Comparison of ENCODE assay signal across 9 cellular contexts in genomic region chr1:15411593-15412487, GRCh38. TPM values are rescaled to one million over a fixed set of nuclear protein-coding genes. Genes with fewer than 3 reads are reported as not detected.
DNase-seq lines count a peak whose midpoint lies in the region; ATAC-seq, FAIRE-seq and TF ChIP-seq lines count a peak whose summit lies in the region.
"Had no signal": no experiment of that assay in that cellular context is flagged by ENCODE, and none has a peak within 500 bp of the region (broad histone marks: within the 10 kb centered on the region; RNA-seq: fewer than 3 reads in every experiment).

No MANE protein-coding gene starts in this region.

- H3K27ac Mint-ChIP-seq in nephron: peak overlapping the region in 2 of 3 experiments; percentile 6 to 17

- intact Hi-C loops in endothelial cell of umbilical vein (cut with micrococcal nuclease): loop anchor here (10.0 kb wide), 1 partner anchor 407 kb away; no protein-coding TSS in a partner anchor

- H3K9me1 ChIP-seq in endothelial cell of umbilical vein (replicated peaks; ENCODE audit: control insufficient read depth, extremely low read depth, insufficient read depth, low read length): no peaks in the 10 kb centered on the region

- H3K36me3 ChIP-seq in BLaER1 (peaks cover 33% of the 10 kb centered on the region), endothelial cell of umbilical vein (ENCODE audit: control insufficient read depth in 2 of 2, extremely low read depth in 1 of 2, insufficient read depth in 2 of 2, low read length in 2 of 2) (peaks cover 0 to 4% of the 10 kb centered on the region in 2 experiments)

- H3K4me2 ChIP-seq in BLaER1 (peak overlapping the region; percentile 99), endothelial cell of umbilical vein (ENCODE audit: insufficient read depth, low read length) (peak overlapping the region; percentile 69)

- no peaks in the 10 kb centered on the region for H3K36me3 Mint-ChIP-seq in nephron (ENCODE audit: low read depth)

- FAIRE-seq in endothelial cell of umbilical vein (lab: Jason Lieb, UNC): peak; percentile 70

- H4K20me1 ChIP-seq in BLaER1 (peaks cover 61% of the 10 kb centered on the region), endothelial cell of umbilical vein (replicated peaks; ENCODE audit: control insufficient read depth, extremely low read depth, insufficient read depth, low read length) (no peaks in the 10 kb centered on the region)

- H3K27ac ChIP-seq in BLaER1 (peak overlapping the region; percentile 92), HL-60 (replicated peaks) (peak overlapping the region; percentile 88), endothelial cell of umbilical vein (ENCODE audit: insufficient read depth, low read depth, low read length) (peak overlapping the region; percentile 40)

- no peak for TF ChIP-seq POLR2A in endothelial cell of umbilical vein (IDR thresholded peaks at IDR 0.05; ENCODE audit: low read depth, low read length)

- POLR2A ChIA-PET in endothelial cell of umbilical vein (lab: Charles Lee): no interaction called here

- H2AFZ ChIP-seq in endothelial cell of umbilical vein (ENCODE audit: low read depth, low read length): no peak overlapping the region

- H3K27me3 ChIP-seq in BLaER1 (no peaks in the 10 kb centered on the region), HL-60 (ENCODE audit: insufficient read depth, poor library complexity, severe bottlenecking) (peaks cover 2% of the 10 kb centered on the region), endothelial cell of umbilical vein (ENCODE audit: control insufficient read depth in 2 of 2, insufficient read depth in 2 of 2, low read length in 2 of 2) (no peaks in the 10 kb centered on the region)

- CTCF ChIA-PET in endothelial cell of umbilical vein (lab: Charles Lee): interaction anchor here (1.1 to 4.0 kb wide), 8 partner anchors 16 to 88 kb away, joined by 3 to 33 read pairs (median 6); no protein-coding TSS in a partner anchor

- H3K9me3 ChIP-seq in BLaER1 (no peaks in the 10 kb centered on the region), endothelial cell of umbilical vein (replicated peaks; ENCODE audit: control insufficient read depth, insufficient read depth, low read length) (no peaks in the 10 kb centered on the region)

- dilution Hi-C loops in endothelial cell of umbilical vein (cut with MboI; ENCODE audit: extremely low pct_ligation_motif_present, low sequenced_read_pairs): loop anchor here (10.0 kb wide), 1 partner anchor 87 kb away; no protein-coding TSS in a partner anchor

- peak; percentile 72 to 97 for DNase-seq in HL-60 (ENCODE audit: low read depth in 1 of 2, low spot score in 1 of 2)
- DNase-seq in activated CD4-positive, alpha-beta T cell treated with anti-CD3 and anti-CD28 coated beads for 48 hours: peak; percentile 71
- peak; percentile 15 for DNase-seq in endothelial cell of umbilical vein (ENCODE audit: low read depth, low spot score)
- DNase-seq in HuH-7 (ENCODE audit: low spot score): no peak
- DNase-seq in cerebellum (ENCODE audit: low spot score): no peak

- no TSS peak for BruUV-seq in endothelial cell of umbilical vein (replicated peaks; lab: Mats Ljungman, UMichigan)

- H3K9me3 Mint-ChIP-seq in nephron: no peaks in the 10 kb centered on the region

- peak overlapping the region; percentile 93 for H3K9ac ChIP-seq in BLaER1
- peak overlapping the region; percentile 77 for H3K9ac ChIP-seq in endothelial cell of umbilical vein (replicated peaks; ENCODE audit: extremely low read depth, insufficient read depth, low read length)

- H3K79me2 ChIP-seq in endothelial cell of umbilical vein (ENCODE audit: control insufficient read depth, insufficient read depth, low read length): peaks cover 60% of the 10 kb centered on the region

- ATAC-seq in GM19452 (IDR thresholded peaks at IDR 0.05; ENCODE audit: unreplicated experiment): peak; percentile 52

- H3K4me1 ChIP-seq in BLaER1 (peaks cover 67% of the 10 kb centered on the region), endothelial cell of umbilical vein (ENCODE audit: control insufficient read depth, extremely low read depth, insufficient read depth, low read length) (peaks cover 49% of the 10 kb centered on the region)

- peak overlapping the region; percentile 92 to 94 (median 92) for H3K4me3 Mint-ChIP-seq in nephron

- TF ChIP-seq CTCF in HL-60 (IDR thresholded peaks at IDR 0.05; ENCODE audit: insufficient read depth, low read length): no peak
- no peak for TF ChIP-seq CTCF in endothelial cell of umbilical vein (IDR thresholded peaks at IDR 0.05; ENCODE audit: extremely low read depth in 1 of 2, insufficient read depth in 1 of 2, low read depth in 1 of 2, low read length in 2 of 2)
- TF ChIP-seq CTCF in nephron (IDR thresholded peaks at IDR 0.05; ENCODE audit: unreplicated experiment in 3 of 3): no peak

- peaks cover 31% of the 10 kb centered on the region for H3K27me3 Mint-ChIP-seq in nephron (ENCODE audit: low read depth)

- H3K4me3 ChIP-seq in BLaER1 (peak overlapping the region; percentile 93), HL-60 (replicated peaks; ENCODE audit: insufficient read depth, low read length) (peak overlapping the region; percentile 89), endothelial cell of umbilical vein (replicated peaks in 1 of 3; ENCODE audit: insufficient read depth in 1 of 3, low read depth in 1 of 3, low read length in 3 of 3) (peak overlapping the region; percentile 82 to 90 (median 82))

- peaks cover 35% of the 10 kb centered on the region for H3K4me1 Mint-ChIP-seq in nephron

TF ChIP-seq in endothelial cell of umbilical vein, 7 proteins besides CTCF, POLR2A, EP300 and RAD21:
- TF ChIP-seq GATA2 (IDR thresholded peaks at IDR 0.05; ENCODE audit: insufficient read depth, insufficient read length, low read depth, low read length) (peak; percentile 80), FOS (IDR thresholded peaks at IDR 0.05; ENCODE audit: borderline replicate concordance, insufficient read depth, low read length) (no peak)

RNA-seq across cellular contexts. Expression of gene EFHD2, which starts 2.2 kb away (rescaled TPM):
- 65.5 and 73.5 TPM in 2 replicates for total RNA-seq in endothelial cell of umbilical vein
- 50.2 TPM in 2 replicates for polyA plus RNA-seq in endothelial cell of umbilical vein
- 31.3 and 38.7 TPM in 2 replicates for polyA plus RNA-seq in endothelial cell of umbilical vein (2011; cell fraction: cytosol; rRNA removed)
- polyA plus RNA-seq in endothelial cell of umbilical vein (2011; cell fraction: nucleus; rRNA removed): 27.8 and 32.7 TPM in 2 replicates
- 46.5 and 54.8 TPM in 2 replicates for polyA plus RNA-seq in endothelial cell of umbilical vein (2012)
- polyA minus RNA-seq in endothelial cell of umbilical vein: 15.7 and 16.8 TPM in 2 replicates
- polyA minus RNA-seq in endothelial cell of umbilical vein (2011; cell fraction: cytosol; rRNA and poly(A)+ RNA removed): 56.9 TPM
- polyA minus RNA-seq in endothelial cell of umbilical vein (2011; cell fraction: nucleus; rRNA and poly(A)+ RNA removed): 7.2 and 11.2 TPM in 2 replicates
- total RNA-seq in cerebellum: 9.1 TPM

RNA-seq across cellular contexts. Expression of gene CTRC, which starts 26.4 kb away (rescaled TPM):
- total RNA-seq in endothelial cell of umbilical vein (not detected in 2 replicates), cerebellum (not detected)
- polyA plus RNA-seq in endothelial cell of umbilical vein: 0.29 and 0.48 TPM in 2 replicates
- not detected in 2 replicates for polyA plus RNA-seq in endothelial cell of umbilical vein (2011; cell fraction: cytosol; rRNA removed)
- polyA plus RNA-seq in endothelial cell of umbilical vein (2011; cell fraction: nucleus; rRNA removed): 0.53 and 0.83 TPM in 2 replicates
- polyA plus RNA-seq in endothelial cell of umbilical vein (2012): 0.44 TPM in 1 of 2 replicates, not detected in the other
- polyA minus RNA-seq in endothelial cell of umbilical vein: not detected in 2 replicates
- not detected for polyA minus RNA-seq in endothelial cell of umbilical vein (2011; cell fraction: cytosol; rRNA and poly(A)+ RNA removed)
- not detected in 2 replicates for polyA minus RNA-seq in endothelial cell of umbilical vein (2011; cell fraction: nucleus; rRNA and poly(A)+ RNA removed)
- total RNA-seq: pulmonary artery endothelial cell had no signal

RNA-seq across cellular contexts. Expression of gene CELA2A, which starts 44.7 kb away (rescaled TPM):
- total RNA-seq in endothelial cell of umbilical vein (not detected in 2 replicates), cerebellum (not detected)
- not detected in 2 replicates for polyA plus RNA-seq in endothelial cell of umbilical vein
- polyA plus RNA-seq in endothelial cell of umbilical vein (2011; cell fraction: cytosol; rRNA removed): not detected in 2 replicates
- not detected in 2 replicates for polyA plus RNA-seq in endothelial cell of umbilical vein (2011; cell fraction: nucleus; rRNA removed)
- polyA plus RNA-seq in endothelial cell of umbilical vein (2012): not detected in 2 replicates
- polyA minus RNA-seq in endothelial cell of umbilical vein: not detected in 2 replicates
- not detected for polyA minus RNA-seq in endothelial cell of umbilical vein (2011; cell fraction: cytosol; rRNA and poly(A)+ RNA removed)
- polyA minus RNA-seq in endothelial cell of umbilical vein (2011; cell fraction: nucleus; rRNA and poly(A)+ RNA removed): not detected in 2 replicates
- total RNA-seq: pulmonary artery endothelial cell had no signal

Comparison
In these comparisons a context has a peak if more than half of its experiments do, and no peak if none do; other contexts are left out.
1. H3K27ac ChIP-seq: peak in every context shown above with its lines; median percentile 92 in BLaER1; 88 in HL-60; 40 in endothelial cell of umbilical vein.
2. DNase-seq: peak in HL-60 (2 of 2), activated CD4-positive, alpha-beta T cell treated with anti-CD3 and anti-CD28 coated beads for 48 hours (single experiment) and endothelial cell of umbilical vein (single experiment); none in HuH-7 (single experiment) and cerebellum (single experiment).
3. Peak in every context shown above with its lines, with median percentiles within 50 percentile points of each other: H3K4me3 ChIP-seq.